Comparison of ENCODE assay signal across 1 cellular context in genomic region chr2:9639740-9640337, GRCh38.
TF ChIP-seq lines count a peak whose summit lies in the region.

No MANE protein-coding gene starts in this region.

TF ChIP-seq in K562, 482 proteins besides CTCF, POLR2A, EP300 and RAD21:
- TF ChIP-seq TBP (optimal IDR thresholded peaks at IDR 0.05; ENCODE audit: low read depth, low read length) (no peak), SMAD4 (CRISPR knock-in tag; conservative IDR thresholded peaks at IDR 0.05) (0 out of 2 replicates have a peak, but pooled peaks have one; percentile 32), BHLHE40 (IDR thresholded peaks at IDR 0.05; ENCODE audit: low read length) (peak; percentile 91), POLR2H (tag; IDR thresholded peaks at IDR 0.05; ENCODE audit: low read depth) (no peak), HLTF (IDR thresholded peaks at IDR 0.05) (no peak), TFE3 (CRISPR knock-in tag; IDR thresholded peaks at IDR 0.05) (peak; percentile 84), CBFA2T3 (IDR thresholded peaks at IDR 0.05) (peak; percentile 50), DPF2 (IDR thresholded peaks at IDR 0.05) (peak; percentile 35; the same call in 1 of the 2 replicates), RBM15 (IDR thresholded peaks at IDR 0.05; ENCODE audit: insufficient read depth, low read length) (no peak), PBX2 (CRISPR knock-in tag; IDR thresholded peaks at IDR 0.05; ENCODE audit: low read depth) (no peak), PBX2 (tag; conservative IDR thresholded peaks at IDR 0.05; ENCODE audit: low read depth) (no peak), L3MBTL2 (IDR thresholded peaks at IDR 0.05) (peak; percentile 60), RAD51 (IDR thresholded peaks at IDR 0.05; ENCODE audit: borderline replicate concordance, low read depth) (peak; percentile 77), HMGXB4 (CRISPR knock-in tag; IDR thresholded peaks at IDR 0.05) (no peak), MCM5 (IDR thresholded peaks at IDR 0.05; ENCODE audit: low read depth) (no peak), SMARCA4 (IDR thresholded peaks at IDR 0.05) (peak; percentile 24; the same call in 1 of the 2 replicates), RCOR1 (IDR thresholded peaks at IDR 0.05; ENCODE audit: borderline replicate concordance in 1 of 2, low read depth in 2 of 2, low read length in 2 of 2) (peak in 1 of 2 experiments; percentile 48; a peak in 1 of 4 replicates), EGR1 (conservative IDR thresholded peaks at IDR 0.05) (no peak), USF1 (CRISPR knock-in tag; IDR thresholded peaks at IDR 0.05) (peak; percentile 87), TAL1 (IDR thresholded peaks at IDR 0.05) (peak; percentile 39; the same call in 1 of the 2 replicates), CBFA2T2 (conservative IDR thresholded peaks at IDR 0.05) (peak; percentile 42), ARID1B (IDR thresholded peaks at IDR 0.05) (peak; percentile 59), ZNF644 (tag; IDR thresholded peaks at IDR 0.05; ENCODE audit: low read depth) (no peak), DIDO1 (tag; IDR thresholded peaks at IDR 0.05; ENCODE audit: low read depth) (0 out of 2 replicates have a peak, but pooled peaks have one; percentile 30), TEAD4 (IDR thresholded peaks at IDR 0.05; ENCODE audit: low read length) (peak; percentile 50; the same call in 1 of the 2 replicates), TEAD4 (CRISPR knock-in tag; IDR thresholded peaks at IDR 0.05; ENCODE audit: borderline replicate concordance) (no peak), TCFL5 (CRISPR knock-in tag; conservative IDR thresholded peaks at IDR 0.05) (no peak), USF2 (CRISPR knock-in tag; IDR thresholded peaks at IDR 0.05) (peak; percentile 80), MAFF (IDR thresholded peaks at IDR 0.05; ENCODE audit: low read length) (no peak), TCF3 (CRISPR knock-in tag; IDR thresholded peaks at IDR 0.05) (peak; percentile 30; the same call in 1 of the 2 replicates)
- TF ChIP-seq, protein P1, sequence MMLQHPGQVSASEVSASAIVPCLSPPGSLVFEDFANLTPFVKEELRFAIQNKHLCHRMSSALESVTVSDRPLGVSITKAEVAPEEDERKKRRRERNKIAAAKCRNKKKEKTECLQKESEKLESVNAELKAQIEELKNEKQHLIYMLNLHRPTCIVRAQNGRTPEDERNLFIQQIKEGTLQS (IDR thresholded peaks at IDR 0.05): no peak
- TF ChIP-seq, protein P1 (CRISPR knock-in tag; conservative IDR thresholded peaks at IDR 0.05): 0 out of 2 replicates have a peak, but pooled peaks have one; percentile 29
- TF ChIP-seq, protein P2, sequence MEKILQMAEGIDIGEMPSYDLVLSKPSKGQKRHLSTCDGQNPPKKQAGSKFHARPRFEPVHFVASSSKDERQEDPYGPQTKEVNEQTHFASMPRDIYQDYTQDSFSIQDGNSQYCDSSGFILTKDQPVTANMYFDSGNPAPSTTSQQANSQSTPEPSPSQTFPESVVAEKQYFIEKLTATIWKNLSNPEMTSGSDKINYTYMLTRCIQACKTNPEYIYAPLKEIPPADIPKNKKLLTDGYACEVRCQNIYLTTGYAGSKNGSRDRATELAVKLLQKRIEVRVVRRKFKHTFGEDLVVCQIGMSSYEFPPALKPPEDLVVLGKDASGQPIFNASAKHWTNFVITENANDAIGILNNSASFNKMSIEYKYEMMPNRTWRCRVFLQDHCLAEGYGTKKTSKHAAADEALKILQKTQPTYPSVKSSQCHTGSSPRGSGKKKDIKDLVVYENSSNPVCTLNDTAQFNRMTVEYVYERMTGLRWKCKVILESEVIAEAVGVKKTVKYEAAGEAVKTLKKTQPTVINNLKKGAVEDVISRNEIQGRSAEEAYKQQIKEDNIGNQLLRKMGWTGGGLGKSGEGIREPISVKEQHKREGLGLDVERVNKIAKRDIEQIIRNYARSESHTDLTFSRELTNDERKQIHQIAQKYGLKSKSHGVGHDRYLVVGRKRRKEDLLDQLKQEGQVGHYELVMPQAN (IDR thresholded peaks at IDR 0.05; ENCODE audit: borderline replicate concordance): no peak
- TF ChIP-seq, protein P3, sequence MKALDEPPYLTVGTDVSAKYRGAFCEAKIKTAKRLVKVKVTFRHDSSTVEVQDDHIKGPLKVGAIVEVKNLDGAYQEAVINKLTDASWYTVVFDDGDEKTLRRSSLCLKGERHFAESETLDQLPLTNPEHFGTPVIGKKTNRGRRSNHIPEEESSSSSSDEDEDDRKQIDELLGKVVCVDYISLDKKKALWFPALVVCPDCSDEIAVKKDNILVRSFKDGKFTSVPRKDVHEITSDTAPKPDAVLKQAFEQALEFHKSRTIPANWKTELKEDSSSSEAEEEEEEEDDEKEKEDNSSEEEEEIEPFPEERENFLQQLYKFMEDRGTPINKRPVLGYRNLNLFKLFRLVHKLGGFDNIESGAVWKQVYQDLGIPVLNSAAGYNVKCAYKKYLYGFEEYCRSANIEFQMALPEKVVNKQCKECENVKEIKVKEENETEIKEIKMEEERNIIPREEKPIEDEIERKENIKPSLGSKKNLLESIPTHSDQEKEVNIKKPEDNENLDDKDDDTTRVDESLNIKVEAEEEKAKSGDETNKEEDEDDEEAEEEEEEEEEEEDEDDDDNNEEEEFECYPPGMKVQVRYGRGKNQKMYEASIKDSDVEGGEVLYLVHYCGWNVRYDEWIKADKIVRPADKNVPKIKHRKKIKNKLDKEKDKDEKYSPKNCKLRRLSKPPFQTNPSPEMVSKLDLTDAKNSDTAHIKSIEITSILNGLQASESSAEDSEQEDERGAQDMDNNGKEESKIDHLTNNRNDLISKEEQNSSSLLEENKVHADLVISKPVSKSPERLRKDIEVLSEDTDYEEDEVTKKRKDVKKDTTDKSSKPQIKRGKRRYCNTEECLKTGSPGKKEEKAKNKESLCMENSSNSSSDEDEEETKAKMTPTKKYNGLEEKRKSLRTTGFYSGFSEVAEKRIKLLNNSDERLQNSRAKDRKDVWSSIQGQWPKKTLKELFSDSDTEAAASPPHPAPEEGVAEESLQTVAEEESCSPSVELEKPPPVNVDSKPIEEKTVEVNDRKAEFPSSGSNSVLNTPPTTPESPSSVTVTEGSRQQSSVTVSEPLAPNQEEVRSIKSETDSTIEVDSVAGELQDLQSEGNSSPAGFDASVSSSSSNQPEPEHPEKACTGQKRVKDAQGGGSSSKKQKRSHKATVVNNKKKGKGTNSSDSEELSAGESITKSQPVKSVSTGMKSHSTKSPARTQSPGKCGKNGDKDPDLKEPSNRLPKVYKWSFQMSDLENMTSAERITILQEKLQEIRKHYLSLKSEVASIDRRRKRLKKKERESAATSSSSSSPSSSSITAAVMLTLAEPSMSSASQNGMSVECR (CRISPR knock-in tag; IDR thresholded peaks at IDR 0.05): no peak
